ENCODE assay signal across 8 cellular contexts in the genomic region with DNA sequence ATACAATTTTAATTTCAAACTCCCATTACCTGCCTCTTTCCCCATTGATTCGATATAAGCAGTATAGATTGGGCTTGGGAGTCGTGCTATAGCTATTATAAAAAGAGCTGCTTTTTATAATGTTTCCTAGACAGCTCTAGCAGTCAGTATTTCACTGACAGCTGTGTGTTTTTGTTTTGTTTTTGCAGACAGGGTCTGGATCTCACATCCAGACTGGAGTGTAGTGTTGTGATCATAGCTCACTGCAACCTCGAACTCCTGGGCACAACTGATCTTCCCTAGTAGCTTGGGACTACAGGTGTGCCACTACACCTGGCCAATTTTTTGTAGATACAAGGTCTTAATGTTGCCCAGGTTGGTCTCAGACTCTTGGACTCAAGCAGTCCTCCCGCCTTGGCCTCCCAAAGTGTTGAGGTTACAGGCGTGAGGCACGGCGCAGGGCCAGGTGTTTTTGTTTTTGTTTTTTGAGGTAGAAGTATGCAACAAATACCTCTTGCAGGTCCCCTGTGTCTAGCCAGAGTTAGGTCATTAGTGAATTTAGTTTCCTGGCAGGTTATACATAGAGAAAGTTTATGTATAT. TPM values are rescaled to one million over a fixed set of nuclear protein-coding genes. Genes with fewer than 3 reads are reported as not detected.
DNase-seq lines count a peak whose midpoint lies in the region; TF ChIP-seq lines count a peak whose summit lies in the region.

No MANE protein-coding gene starts in this region.

- H3K27ac ChIP-seq in H9 (ENCODE audit: insufficient read length, low read depth, low read length) (no peak overlapping the region), VCaP (peak overlapping the region; percentile 89)

- no CpG with 5 or more reads among the region's 7 CpGs for WGBS in H9 (ENCODE audit: extremely low coverage, insufficient read length, low lambda C conversion rate)

- peaks cover 3% of the 10 kb centered on the region; the same call in 1 of the 2 replicates for H3K27me3 Mint-ChIP-seq in H9 (ENCODE audit: low read depth)

- H2AFZ ChIP-seq in H9 (ENCODE audit: low read length), result no peak overlapping the region

- H3K36me3 ChIP-seq in skeletal muscle satellite cell (ENCODE audit: insufficient read depth, low read length), result no peaks in the 10 kb centered on the region

- H3K4me1 ChIP-seq in H9 (ENCODE audit: insufficient read depth, low read length) (no peaks in the 10 kb centered on the region; the same call in 1 of the 2 replicates), skeletal muscle satellite cell (ENCODE audit: control insufficient read depth, insufficient read depth, low read length) (peaks cover 23% of the 10 kb centered on the region)

- no peak overlapping the region for H2BK15ac ChIP-seq in H9 (ENCODE audit: low read depth, low read length)

- H3K9me3 ChIP-seq in H9 (ENCODE audit: control insufficient read depth, low read depth, low read length) (no peaks in the 10 kb centered on the region), skeletal muscle satellite cell (replicated peaks; ENCODE audit: low read length) (no peaks in the 10 kb centered on the region)

- H3K4me3 ChIP-seq in fibroblast of villous mesenchyme (ENCODE audit: low read depth, low read length) (peak overlapping the region; percentile 96), skeletal muscle satellite cell (ENCODE audit: low read length) (peak overlapping the region; percentile 86)

- no peaks in the 10 kb centered on the region for H4K20me1 ChIP-seq in H9 (ENCODE audit: control insufficient read depth, insufficient read depth, insufficient read length)

- H2BK120ac ChIP-seq in H9 (ENCODE audit: low read depth, low read length, poor library complexity, severe bottlenecking), result no peak overlapping the region

- H3K79me1 ChIP-seq in H9 (ENCODE audit: insufficient read depth, low read depth, low read length, poor library complexity, severe bottlenecking), result peaks cover 3% of the 10 kb centered on the region

- no peak overlapping the region for H3K18ac ChIP-seq in H9 (ENCODE audit: insufficient read length, low read depth, low read length)

- H3K79me2 ChIP-seq in H9 (ENCODE audit: insufficient read depth, low read length), result peaks cover 53% of the 10 kb centered on the region

- H3K4ac ChIP-seq in H9 (ENCODE audit: low read depth, low read length), result no peak overlapping the region

- no peak overlapping the region for H2BK20ac ChIP-seq in H9 (ENCODE audit: low read depth, low read length, poor library complexity, severe bottlenecking)

- TF ChIP-seq CTCF in H9 (conservative IDR thresholded peaks at IDR 0.05) (no peak), VCaP (conservative IDR thresholded peaks at IDR 0.05) (no peak), fibroblast of villous mesenchyme (IDR thresholded peaks at IDR 0.05; ENCODE audit: insufficient read depth, low read depth, low read length) (no peak)

- no peak overlapping the region for H4K5ac ChIP-seq in H9 (ENCODE audit: insufficient read length, low read depth, low read length)

- H3K36me3 Mint-ChIP-seq in H9 (ENCODE audit: insufficient read depth in 1 of 3, low read depth in 3 of 3), result peaks cover 30 to 40% (median 37%) of the 10 kb centered on the region in 3 experiments

- H3K56ac ChIP-seq in H9 (ENCODE audit: insufficient read length, low read depth, low read length), result no peak overlapping the region

- peak overlapping the region; percentile 99 to 100 for H3K4me3 Mint-ChIP-seq in H9

- no peak overlapping the region for H3K23ac ChIP-seq in H9 (ENCODE audit: insufficient read length, low read depth, low read length)

- H2BK12ac ChIP-seq in H9 (ENCODE audit: insufficient read length, low read depth, low read length), result no peak overlapping the region

- H2BK5ac ChIP-seq in H9 (ENCODE audit: insufficient read length, low read length), result no peak overlapping the region

- H3K23me2 ChIP-seq in H9 (ENCODE audit: insufficient read length, low read depth, low read length, poor library complexity, severe bottlenecking), result peaks cover 6% of the 10 kb centered on the region

- no peak overlapping the region for H4K91ac ChIP-seq in H9 (ENCODE audit: insufficient read length, low read depth, low read length)

- peak overlapping the region; percentile 86 for H3K4me2 ChIP-seq in H9 (ENCODE audit: insufficient read depth, insufficient read length, low read length)
- H3K4me2 ChIP-seq in skeletal muscle satellite cell (ENCODE audit: low read length), result peak overlapping the region; percentile 95

- peaks cover 22 to 29% of the 10 kb centered on the region in 2 experiments for H3K4me1 Mint-ChIP-seq in H9

- H3K14ac ChIP-seq in H9 (ENCODE audit: insufficient read depth, low read length), result peak overlapping the region; percentile 97; the same call in 1 of the 2 replicates

- H3K27me3 ChIP-seq in H9 (ENCODE audit: insufficient read depth, low read length) (no peaks in the 10 kb centered on the region), skeletal muscle satellite cell (ENCODE audit: control insufficient read depth, insufficient read depth, low read length) (no peaks in the 10 kb centered on the region)

- peak overlapping the region; percentile 99 to 100 (median 100); a peak in 6 of 7 replicates for H3K27ac Mint-ChIP-seq in H9

- DNase-seq in H9 (no peak), fibroblast of villous mesenchyme (ENCODE audit: low read depth) (no peak), HPDE6-E6E7 (ENCODE audit: extremely low spot score) (no peak), kidney glomerular epithelial cell (lab: John Stamatoyannopoulos, UW) (no peak), NCI-H748 (lab: John Stamatoyannopoulos, UW; ENCODE audit: unreplicated experiment) (no peak), CD1c-positive myeloid dendritic cell (ENCODE audit: extremely low spot score) (no peak)

- H3T11ph ChIP-seq in H9 (ENCODE audit: low read length), result no peak overlapping the region

- H4K8ac ChIP-seq in H9 (replicated peaks; ENCODE audit: insufficient read length, low read depth, low read length), result no peak overlapping the region

- no peak overlapping the region for H2AK5ac ChIP-seq in H9 (ENCODE audit: insufficient read length, low read length)

- H3K9ac ChIP-seq in H9 (ENCODE audit: extremely low read depth, insufficient read length, low read length) (peak overlapping the region; percentile 96), skeletal muscle satellite cell (ENCODE audit: low read depth, low read length) (peak overlapping the region; percentile 93)

- H3K9me3 Mint-ChIP-seq in H9, result peaks cover 2 to 3% of the 10 kb centered on the region in 2 experiments; a peak in 3 of 5 replicates

RNA-seq across cellular contexts. Expression of gene NASP, which starts 1.7 kb away (rescaled TPM):
- total RNA-seq in H9 (2021), result 484 and 514 TPM in 2 replicates
- total RNA-seq in fibroblast of villous mesenchyme, result 44.1 and 50.5 TPM in 2 replicates
- total RNA-seq in skeletal muscle satellite cell (2012; rRNA removed), result 36.8 and 40.4 TPM in 2 replicates

RNA-seq across cellular contexts. Expression of gene AKR1A1, which starts 35.0 kb away (rescaled TPM):
- total RNA-seq in H9 (2021) (286 and 311 TPM in 2 replicates), fibroblast of villous mesenchyme (158 TPM in 2 replicates)
- 131 and 139 TPM in 2 replicates for total RNA-seq in skeletal muscle satellite cell (2012; rRNA removed)

RNA-seq across cellular contexts. Expression of gene CCDC17, which starts 38.3 kb away (rescaled TPM):
- total RNA-seq in H9 (2021) (1.0 and 1.9 TPM in 2 replicates), fibroblast of villous mesenchyme (1.3 and 1.6 TPM in 2 replicates)
- total RNA-seq in skeletal muscle satellite cell (2012; rRNA removed), result 0.87 and 1.0 TPM in 2 replicates
